9 cellular contexts compared by ENCODE assay signal in genomic region chr22:39634530-39635399, GRCh38.
DNase-seq lines count a peak whose midpoint lies in the region; ATAC-seq and TF ChIP-seq lines count a peak whose summit lies in the region.
"Had no signal": no experiment of that assay in that cellular context is flagged by ENCODE, and none has a peak within 500 bp of the region (broad histone marks: within the 10 kb centered on the region; RNA-seq: fewer than 3 reads in every experiment).

No MANE protein-coding gene starts in this region.

- peaks cover 4% of the 10 kb centered on the region for H3K4me1 Mint-ChIP-seq in activated CD8-positive, alpha-beta T cell treated with anti-CD3 and anti-CD28 coated beads for 36 hours (ENCODE audit: low read depth)
- H3K4me1 Mint-ChIP-seq in activated CD8-positive, alpha-beta T cell treated with anti-CD3 and anti-CD28 coated beads, Interleukin-2, amount 10 ng/mL, durations not matched to agents 7 days and 5 days (ENCODE audit: low read depth), result peaks cover 3% of the 10 kb centered on the region
- H3K4me1 Mint-ChIP-seq in stimulated activated effector memory CD8-positive, alpha-beta T cell treated with anti-CD3 and anti-CD28 coated beads, Interleukin-12 subunit alpha, Interleukin-12 subunit beta, amount 100 ng/mL, for 72 hours, result peaks cover 30% of the 10 kb centered on the region

- DNase-seq in activated CD8-positive, alpha-beta T cell treated with anti-CD3 and anti-CD28 coated beads for 36 hours, result peak; percentile 40
- no peak for DNase-seq in activated CD8-positive, alpha-beta T cell treated with anti-CD3 and anti-CD28 coated beads, Interleukin-2, amount 10 ng/mL, durations not matched to agents 7 days and 5 days
- peak; percentile 23 for DNase-seq in OCI-M1 (lab: John Stamatoyannopoulos, UW)
- no peak for DNase-seq in stimulated activated effector memory CD8-positive, alpha-beta T cell treated with anti-CD3 and anti-CD28 coated beads, Interleukin-12 subunit alpha, Interleukin-12 subunit beta, amount 100 ng/mL, for 72 hours (ENCODE audit: low spot score in 2 of 2)
- no peak for DNase-seq in NCI-H146 treated with DMSO at 0.1 percent for 48 hours (lab: John Stamatoyannopoulos, UW; ENCODE audit: unreplicated experiment)
- no peak for DNase-seq in NCI-H510A (lab: John Stamatoyannopoulos, UW)

- intact Hi-C loops in activated CD8-positive, alpha-beta T cell treated with anti-CD3 and anti-CD28 coated beads for 36 hours (cut with micrococcal nuclease), result no loop called here

- CTCF ChIA-PET in activated CD8-positive, alpha-beta T cell treated with anti-CD3 and anti-CD28 coated beads for 36 hours (lab: Charles Lee), result no interaction called here
- CTCF ChIA-PET in activated CD8-positive, alpha-beta T cell treated with anti-CD3 and anti-CD28 coated beads, Interleukin-2, amount 10 ng/mL, durations not matched to agents 7 days and 5 days (lab: Charles Lee), result no interaction called here

- no peaks in the 10 kb centered on the region for H3K9me3 Mint-ChIP-seq in activated CD8-positive, alpha-beta T cell treated with anti-CD3 and anti-CD28 coated beads for 36 hours
- H3K9me3 Mint-ChIP-seq in activated CD8-positive, alpha-beta T cell treated with anti-CD3 and anti-CD28 coated beads, Interleukin-2, amount 10 ng/mL, durations not matched to agents 7 days and 5 days (ENCODE audit: insufficient read depth), result no peaks in the 10 kb centered on the region
- no peaks in the 10 kb centered on the region for H3K9me3 Mint-ChIP-seq in stimulated activated effector memory CD8-positive, alpha-beta T cell treated with anti-CD3 and anti-CD28 coated beads, Interleukin-12 subunit alpha, Interleukin-12 subunit beta, amount 100 ng/mL, for 72 hours

- no peaks in the 10 kb centered on the region for H3K36me3 Mint-ChIP-seq in activated CD8-positive, alpha-beta T cell treated with anti-CD3 and anti-CD28 coated beads for 36 hours (ENCODE audit: low read depth)
- no peaks in the 10 kb centered on the region for H3K36me3 Mint-ChIP-seq in activated CD8-positive, alpha-beta T cell treated with anti-CD3 and anti-CD28 coated beads, Interleukin-2, amount 10 ng/mL, durations not matched to agents 7 days and 5 days (ENCODE audit: low read depth)
- H3K36me3 Mint-ChIP-seq in stimulated activated effector memory CD8-positive, alpha-beta T cell treated with anti-CD3 and anti-CD28 coated beads, Interleukin-12 subunit alpha, Interleukin-12 subunit beta, amount 100 ng/mL, for 72 hours, result no peaks in the 10 kb centered on the region

- H3K4me3 Mint-ChIP-seq in activated CD8-positive, alpha-beta T cell treated with anti-CD3 and anti-CD28 coated beads for 36 hours, result no peak overlapping the region
- H3K4me3 Mint-ChIP-seq in activated CD8-positive, alpha-beta T cell treated with anti-CD3 and anti-CD28 coated beads, Interleukin-2, amount 10 ng/mL, durations not matched to agents 7 days and 5 days, result no peak overlapping the region
- H3K4me3 Mint-ChIP-seq in stimulated activated effector memory CD8-positive, alpha-beta T cell treated with anti-CD3 and anti-CD28 coated beads, Interleukin-12 subunit alpha, Interleukin-12 subunit beta, amount 100 ng/mL, for 72 hours, result no peak overlapping the region
- H3K4me3 Mint-ChIP-seq: central memory CD8-positive, alpha-beta T cell had no signal

- ATAC-seq in activated CD8-positive, alpha-beta T cell treated with anti-CD3 and anti-CD28 coated beads for 36 hours, result no peak
- ATAC-seq in activated CD8-positive, alpha-beta T cell treated with anti-CD3 and anti-CD28 coated beads, Interleukin-2, amount 10 ng/mL, durations not matched to agents 7 days and 5 days, result no peak
- peak; percentile 79 for ATAC-seq in esophagus mucosa
- peak; percentile 64 for ATAC-seq in stimulated activated effector memory CD8-positive, alpha-beta T cell treated with anti-CD3 and anti-CD28 coated beads, Interleukin-12 subunit alpha, Interleukin-12 subunit beta, amount 100 ng/mL, for 72 hours
- ATAC-seq in GM19395 (IDR thresholded peaks at IDR 0.05; ENCODE audit: unreplicated experiment), result no peak

- H3K27ac Mint-ChIP-seq in activated CD8-positive, alpha-beta T cell treated with anti-CD3 and anti-CD28 coated beads for 36 hours, result no peak overlapping the region
- H3K27ac Mint-ChIP-seq in activated CD8-positive, alpha-beta T cell treated with anti-CD3 and anti-CD28 coated beads, Interleukin-2, amount 10 ng/mL, durations not matched to agents 7 days and 5 days, result no peak overlapping the region
- no peak overlapping the region for H3K27ac Mint-ChIP-seq in stimulated activated effector memory CD8-positive, alpha-beta T cell treated with anti-CD3 and anti-CD28 coated beads, Interleukin-12 subunit alpha, Interleukin-12 subunit beta, amount 100 ng/mL, for 72 hours

- H3K27me3 Mint-ChIP-seq in activated CD8-positive, alpha-beta T cell treated with anti-CD3 and anti-CD28 coated beads for 36 hours, result no peaks in the 10 kb centered on the region
- no peaks in the 10 kb centered on the region for H3K27me3 Mint-ChIP-seq in activated CD8-positive, alpha-beta T cell treated with anti-CD3 and anti-CD28 coated beads, Interleukin-2, amount 10 ng/mL, durations not matched to agents 7 days and 5 days (ENCODE audit: low read depth)

- no peak for TF ChIP-seq CTCF in activated CD8-positive, alpha-beta T cell treated with anti-CD3 and anti-CD28 coated beads for 36 hours (IDR thresholded peaks at IDR 0.05)

- POLR2A ChIA-PET in activated CD8-positive, alpha-beta T cell treated with anti-CD3 and anti-CD28 coated beads for 36 hours (lab: Charles Lee), result no interaction called here
- POLR2A ChIA-PET in activated CD8-positive, alpha-beta T cell treated with anti-CD3 and anti-CD28 coated beads, Interleukin-2, amount 10 ng/mL, durations not matched to agents 7 days and 5 days (lab: Charles Lee), result no interaction called here

Comparison
In these comparisons a context has a peak if more than half of its experiments do, and no peak if none do; other contexts are left out.
1. DNase-seq: peak in activated CD8-positive, alpha-beta T cell treated with anti-CD3 and anti-CD28 coated beads for 36 hours (single experiment) and OCI-M1 (single experiment); none in activated CD8-positive, alpha-beta T cell treated with anti-CD3 and anti-CD28 coated beads, Interleukin-2, amount 10 ng/mL, durations not matched to agents 7 days and 5 days (single experiment), stimulated activated effector memory CD8-positive, alpha-beta T cell treated with anti-CD3 and anti-CD28 coated beads, Interleukin-12 subunit alpha, Interleukin-12 subunit beta, amount 100 ng/mL, for 72 hours (0 of 2), NCI-H146 treated with DMSO at 0.1 percent for 48 hours (single experiment) and NCI-H510A (single experiment).
2. ATAC-seq: peak in esophagus mucosa (single experiment) and stimulated activated effector memory CD8-positive, alpha-beta T cell treated with anti-CD3 and anti-CD28 coated beads, Interleukin-12 subunit alpha, Interleukin-12 subunit beta, amount 100 ng/mL, for 72 hours (single experiment); none in activated CD8-positive, alpha-beta T cell treated with anti-CD3 and anti-CD28 coated beads for 36 hours (single experiment), activated CD8-positive, alpha-beta T cell treated with anti-CD3 and anti-CD28 coated beads, Interleukin-2, amount 10 ng/mL, durations not matched to agents 7 days and 5 days (single experiment) and GM19395 (single experiment).